2 cellular contexts compared by ENCODE assay signal in the genomic region with DNA sequence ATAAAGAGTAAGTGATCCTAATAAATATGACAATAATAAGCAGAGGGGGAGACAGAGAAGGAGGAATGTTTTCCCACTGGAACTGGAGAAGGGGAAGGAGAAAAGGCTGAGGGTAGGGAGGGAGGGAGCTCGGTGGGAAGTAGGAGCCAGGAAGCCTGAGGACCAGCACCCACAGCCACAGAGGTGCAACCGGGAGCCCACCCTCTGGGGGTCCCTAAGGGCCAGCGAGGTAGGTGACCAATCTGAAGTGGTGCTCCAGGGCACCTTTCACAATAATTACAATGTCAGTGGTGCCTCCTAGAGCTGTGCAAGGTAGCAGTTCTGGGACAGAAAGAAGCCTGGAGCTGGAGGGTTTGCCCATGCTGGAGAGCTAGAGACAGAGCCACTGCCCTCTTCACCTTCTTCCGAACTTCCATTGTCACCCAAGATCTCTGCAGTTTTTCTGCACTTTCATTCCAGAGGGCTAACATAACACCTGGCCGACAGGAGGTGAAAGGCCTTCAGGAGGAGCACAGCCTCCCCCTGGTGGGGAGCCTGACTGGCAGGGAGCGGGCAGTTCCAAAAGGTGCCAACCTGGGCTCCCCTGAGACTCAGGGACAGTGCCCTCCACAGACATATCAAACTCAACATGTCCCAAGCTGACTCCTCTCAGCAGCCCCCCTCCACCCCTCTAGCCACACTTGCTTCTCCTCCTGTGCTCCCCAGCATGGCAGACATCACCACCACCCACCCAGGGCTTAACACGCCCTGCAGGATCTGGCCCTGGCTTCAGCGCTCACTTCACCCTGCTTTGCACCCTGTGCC.
A peak's percentile ranks its signal among the peaks of the same experiment; 100 is the strongest.
TF ChIP-seq lines count a peak whose summit lies in the region.

No MANE protein-coding gene starts in this region.

TF ChIP-seq in IMR-90, 13 proteins besides CTCF, POLR2A, EP300 and RAD21:
- TF ChIP-seq USF2 (IDR thresholded peaks at IDR 0.05; ENCODE audit: low read depth, low read length): no peak
- TF ChIP-seq SMC3 (IDR thresholded peaks at IDR 0.05; ENCODE audit: low read depth, low read length): peak; percentile 49; the same call in 1 of the 2 replicates

TF ChIP-seq in GM12878, 131 proteins besides CTCF, POLR2A, EP300 and RAD21:
- TF ChIP-seq USF2 (IDR thresholded peaks at IDR 0.05; ENCODE audit: borderline replicate concordance, low read depth, low read length) (no peak), SMC3 (IDR thresholded peaks at IDR 0.05; ENCODE audit: borderline replicate concordance, low read length) (peak; percentile 64)
